Comparison of ENCODE assay signal across 9 cellular contexts in genomic region chr17:49217651-49218413, GRCh38. TPM values are rescaled to one million over a fixed set of nuclear protein-coding genes. Genes with fewer than 3 reads are reported as not detected.
DNase-seq lines count a peak whose midpoint lies in the region; ATAC-seq and TF ChIP-seq lines count a peak whose summit lies in the region.
"Had no signal": no experiment of that assay in that cellular context is flagged by ENCODE, and none has a peak within 500 bp of the region (broad histone marks: within the 10 kb centered on the region; RNA-seq: fewer than 3 reads in every experiment).

No MANE protein-coding gene starts in this region.

- POLR2A ChIA-PET in PC-3 (lab: Charles Lee; ENCODE audit: unreplicated experiment) = no interaction called here

- peak; percentile 58 for DNase-seq in stimulated activated CD4-positive, alpha-beta T cell treated with anti-CD3 and anti-CD28 coated beads, Interleukin-15, amount 100 ng/mL, for 24 hours
- DNase-seq in stimulated activated CD4-positive, alpha-beta T cell treated with anti-CD3 and anti-CD28 coated beads, Interleukin-12 subunit alpha, Interleukin-12 subunit beta, amount 100 ng/mL, for 4 hours = no peak
- DNase-seq in NB4 (ENCODE audit: low read depth) (peak; percentile 89), NCI-H2107 (lab: John Stamatoyannopoulos, UW) (no peak), NCI-H187 treated with DMSO at 0.1 percent for 48 hours (lab: John Stamatoyannopoulos, UW) (no peak), PC-3 (no peak)
- peak; percentile 81 for DNase-seq in activated effector memory CD4-positive, alpha-beta T cell treated with anti-CD3 and anti-CD28 coated beads, Interleukin-2, amount 50 U/mL, for 16 hours

- CTCF ChIA-PET in PC-3 (lab: Charles Lee) = no interaction called here

- TF ChIP-seq CTCF in NB4 (IDR thresholded peaks at IDR 0.05; ENCODE audit: low read depth, low read length) (no peak), PC-3 (conservative IDR thresholded peaks at IDR 0.05; ENCODE audit: low read depth, low read length) (no peak)

- peaks cover 3% of the 10 kb centered on the region for H3K27me3 ChIP-seq in muscle layer of duodenum (ENCODE audit: low read depth, low read length)
- 0 out of 2 replicates have a peak, but pooled peaks cover under 1% of the 10 kb centered on the region for H3K27me3 ChIP-seq in PC-3 (ENCODE audit: low read length)

- no peaks in the 10 kb centered on the region for H4K20me1 ChIP-seq in PC-3 (ENCODE audit: low read length)

- H3K36me3 ChIP-seq in muscle layer of duodenum (ENCODE audit: control insufficient read depth in 1 of 2, insufficient read depth in 2 of 2, low read length in 2 of 2) = no peaks in the 10 kb centered on the region
- H3K36me3 ChIP-seq in PC-3 (ENCODE audit: low read depth, low read length) = no peaks in the 10 kb centered on the region

- no peaks in the 10 kb centered on the region for H3K79me2 ChIP-seq in PC-3 (ENCODE audit: low read length)

- peaks cover 13 to 32% of the 10 kb centered on the region in 2 donors for H3K4me1 ChIP-seq in muscle layer of duodenum (ENCODE audit: control insufficient read depth in 1 of 2, insufficient read depth in 2 of 2, low read length in 2 of 2)
- H3K4me1 ChIP-seq in PC-3 (ENCODE audit: insufficient read depth, low read length) = no peaks in the 10 kb centered on the region

- no peaks in the 10 kb centered on the region for H3F3A ChIP-seq in PC-3 (ENCODE audit: low read length, unreplicated experiment)

- H2AFZ ChIP-seq in PC-3 (ENCODE audit: low read length) = no peak overlapping the region

- no peak overlapping the region for H3K4me3 ChIP-seq in NB4 (ENCODE audit: low read depth, low read length)
- H3K4me3 ChIP-seq in muscle layer of duodenum (ENCODE audit: low read depth in 1 of 2, low read length in 2 of 2) = no peak overlapping the region
- no peak overlapping the region for H3K4me3 ChIP-seq in PC-3 (ENCODE audit: low read length)

- H3K27ac ChIP-seq in muscle layer of duodenum (ENCODE audit: low read length) (peak overlapping the region; percentile 16), PC-3 (ENCODE audit: low read length) (no peak overlapping the region)
- H3K27ac ChIP-seq: VCaP had no signal

- H3K9me3 ChIP-seq in muscle layer of duodenum (ENCODE audit: control insufficient read depth in 1 of 2, low read length in 2 of 2) = no peaks in the 10 kb centered on the region
- H3K9me3 ChIP-seq in PC-3 (ENCODE audit: low read length) = no peaks in the 10 kb centered on the region

- no peaks in the 10 kb centered on the region for H3K9me2 ChIP-seq in PC-3 (replicated peaks; ENCODE audit: low read length)

- no peak overlapping the region for H3K9ac ChIP-seq in PC-3 (ENCODE audit: low read length)

- ATAC-seq in PC-3 = no peak

- intact Hi-C loops in PC-3 (cut with micrococcal nuclease) = no loop called here

- no peak for TF ChIP-seq POLR2A in NB4 (IDR thresholded peaks at IDR 0.05; ENCODE audit: extremely low read depth, insufficient read length)

- no peak overlapping the region for H3K4me2 ChIP-seq in PC-3 (ENCODE audit: low read length)

- no TSS peak for BruUV-seq in PC-3 (replicated peaks; lab: Mats Ljungman, UMichigan)

RNA-seq across cellular contexts. Expression of gene ABI3, which starts 7.3 kb away (rescaled TPM):
- total RNA-seq in PC-3 (2014; rRNA removed) = not detected in 2 replicates

RNA-seq across cellular contexts. Expression of gene GNGT2, which starts 7.5 kb away (rescaled TPM):
- 0.40 TPM in 1 of 2 replicates, not detected in the other for total RNA-seq in PC-3 (2014; rRNA removed)

RNA-seq across cellular contexts. Expression of gene PHOSPHO1, which starts 12.8 kb away (rescaled TPM):
- total RNA-seq in PC-3 (2014; rRNA removed) = 1.1 and 1.7 TPM in 2 replicates

Comparison
In these comparisons a context has a peak if more than half of its experiments do, and no peak if none do; other contexts are left out.
1. DNase-seq: peak in stimulated activated CD4-positive, alpha-beta T cell treated with anti-CD3 and anti-CD28 coated beads, Interleukin-15, amount 100 ng/mL, for 24 hours (single experiment), NB4 (single experiment) and activated effector memory CD4-positive, alpha-beta T cell treated with anti-CD3 and anti-CD28 coated beads, Interleukin-2, amount 50 U/mL, for 16 hours (single experiment); none in stimulated activated CD4-positive, alpha-beta T cell treated with anti-CD3 and anti-CD28 coated beads, Interleukin-12 subunit alpha, Interleukin-12 subunit beta, amount 100 ng/mL, for 4 hours (single experiment), NCI-H2107 (single experiment), NCI-H187 treated with DMSO at 0.1 percent for 48 hours (single experiment) and PC-3 (single experiment).